ENCODE assay signal across 18 cellular contexts in genomic region chr1:91806777-91807700, GRCh38.
DNase-seq lines count a peak whose midpoint lies in the region; ATAC-seq, FAIRE-seq and TF ChIP-seq lines count a peak whose summit lies in the region.
"Had no signal": no experiment of that assay in that cellular context is flagged by ENCODE, and none has a peak within 500 bp of the region (broad histone marks: within the 10 kb centered on the region; RNA-seq: fewer than 3 reads in every experiment).

No MANE protein-coding gene starts in this region.

- TF ChIP-seq POLR2A in HepG2 (IDR thresholded peaks at IDR 0.05; ENCODE audit: insufficient read depth in 1 of 2, low read depth in 2 of 2, low read length in 2 of 2) (no peak), right lobe of liver (IDR thresholded peaks at IDR 0.05) (no peak), gastroesophageal sphincter (IDR thresholded peaks at IDR 0.05) (no peak), GM18505 (IDR thresholded peaks at IDR 0.05; ENCODE audit: borderline replicate concordance, extremely low read depth, insufficient read depth, insufficient read length) (no peak)

- peaks cover 3% of the 10 kb centered on the region for H4K20me1 ChIP-seq in HepG2 (ENCODE audit: insufficient read depth, low read length)

- peaks cover 1 to 25% of the 10 kb centered on the region in 2 experiments; a peak in 4 of 5 replicates for H3K36me3 ChIP-seq in HepG2 (replicated peaks in 1 of 2; ENCODE audit: control insufficient read depth in 1 of 2, insufficient read depth in 2 of 2, low read length in 2 of 2)
- H3K36me3 ChIP-seq in right lobe of liver: no peaks in the 10 kb centered on the region
- H3K36me3 ChIP-seq in gastroesophageal sphincter: no peaks in the 10 kb centered on the region

- H3K4me1 ChIP-seq in HepG2 (ENCODE audit: insufficient read depth, low read length) (peaks cover 56% of the 10 kb centered on the region), right lobe of liver (peaks cover 0 to 16% (median 0%) of the 10 kb centered on the region in 4 donors), gastroesophageal sphincter (peaks cover 31 to 98% (median 48%) of the 10 kb centered on the region in 3 donors)

- FAIRE-seq in HepG2 (lab: Jason Lieb, UNC): peak; percentile 49
- FAIRE-seq: HTR-8/SVneo had no signal

- no TSS peak for BruUV-seq in HepG2 (replicated peaks; lab: Mats Ljungman, UMichigan)

- no peak overlapping the region for H2AFZ ChIP-seq in HepG2 (ENCODE audit: low read length)

- DNase-seq in HepG2 (ENCODE audit: low spot score): peak; percentile 65
- DNase-seq in right lobe of liver: no peak
- DNase-seq in amniotic epithelial cell (ENCODE audit: low read depth): peak; percentile 89
- no peak for DNase-seq in activated T-cell treated with anti-CD3 and anti-CD28 coated beads, Interleukin-2, amount 50 U/mL, for 72 hours
- no peak for DNase-seq in stimulated activated CD8-positive, alpha-beta memory T cell treated with anti-CD3 and anti-CD28 coated beads, Interleukin-4, amount 100 ng/mL, for 48 hours
- no peak for DNase-seq in dedifferentiated amniotic fluid mesenchymal stem cell (ENCODE audit: extremely low spot score)
- DNase-seq: activated CD8-positive, alpha-beta T cell treated with anti-CD3 and anti-CD28 coated beads for 36 hours; AML-193; effector CD8-positive, alpha-beta T cell; hypothalamus; mesendoderm; NCI-H1417; retina; T-helper 2 cell had no signal

- no peak overlapping the region for H3K4me3 Mint-ChIP-seq in activated T-cell treated with anti-CD3 and anti-CD28 coated beads, Interleukin-2, amount 50 U/mL, for 72 hours
- H3K4me3 Mint-ChIP-seq: activated CD8-positive, alpha-beta T cell treated with anti-CD3 and anti-CD28 coated beads for 36 hours had no signal

- H3K27me3 ChIP-seq in HepG2 (ENCODE audit: control insufficient read depth in 1 of 2, insufficient read depth in 2 of 2, low read length in 2 of 2) (no peaks in the 10 kb centered on the region), right lobe of liver (no peaks in the 10 kb centered on the region), gastroesophageal sphincter (no peaks in the 10 kb centered on the region)

- no peaks in the 10 kb centered on the region for H3K9me3 ChIP-seq in HepG2 (ENCODE audit: low read length)
- no peaks in the 10 kb centered on the region for H3K9me3 ChIP-seq in right lobe of liver
- no peaks in the 10 kb centered on the region for H3K9me3 ChIP-seq in gastroesophageal sphincter

- TF ChIP-seq EP300 in HepG2 (IDR thresholded peaks at IDR 0.05; ENCODE audit: low read depth in 2 of 2, low read length in 2 of 2) (no peak), HepG2 (CRISPR knock-in tag; IDR thresholded peaks at IDR 0.05; ENCODE audit: borderline replicate concordance) (no peak), gastroesophageal sphincter (IDR thresholded peaks at IDR 0.05) (no peak)

- TF ChIP-seq CTCF in HepG2 (CRISPR knock-in tag; IDR thresholded peaks at IDR 0.05) (no peak), right lobe of liver (IDR thresholded peaks at IDR 0.05) (no peak), gastroesophageal sphincter (IDR thresholded peaks at IDR 0.05) (no peak)

- no peak overlapping the region for H3K27ac Mint-ChIP-seq in activated T-cell treated with anti-CD3 and anti-CD28 coated beads, Interleukin-2, amount 50 U/mL, for 72 hours
- H3K27ac Mint-ChIP-seq: activated CD8-positive, alpha-beta T cell treated with anti-CD3 and anti-CD28 coated beads for 36 hours; activated naive CD8-positive, alpha-beta T cell had no signal

- peaks cover 93% of the 10 kb centered on the region for H3K79me2 ChIP-seq in HepG2 (ENCODE audit: insufficient read depth, low read length)

- 93% methylated on average over 8 of the region's 8 CpGs for WGBS in HepG2 (ENCODE audit: low lambda C conversion rate)
- WGBS in right lobe of liver (ENCODE audit: insufficient coverage, low coverage, low lambda C conversion rate, missing lambda C conversion rate): 73% methylated on average over 7 of the region's 8 CpGs
- 49 to 76% methylated on average over 4 to 8 of the region's 8 CpGs for WGBS in gastroesophageal sphincter (ENCODE audit: low coverage in 1 of 2), 2 donors

- ATAC-seq in HepG2 (0 out of 3 replicates have a peak, but pooled peaks have one; percentile 37), right lobe of liver (no peak), gastroesophageal sphincter (no peak), GM18505 (IDR thresholded peaks at IDR 0.05; ENCODE audit: unreplicated experiment) (no peak)
- no peak for ATAC-seq in activated T-cell treated with anti-CD3 and anti-CD28 coated beads, Interleukin-2, amount 50 U/mL, for 72 hours (replicated peaks in 1 of 2)
- ATAC-seq: activated CD8-positive, alpha-beta T cell treated with anti-CD3 and anti-CD28 coated beads for 36 hours had no signal

- no peak overlapping the region for H3K27ac ChIP-seq in HepG2 (ENCODE audit: extremely low read length, insufficient read depth, low read length)
- no peak overlapping the region for H3K27ac ChIP-seq in right lobe of liver
- H3K27ac ChIP-seq in gastroesophageal sphincter: peak overlapping the region in 3 of 4 donors; percentile 3 to 74 (median 74)

- no peak overlapping the region for H3K4me3 ChIP-seq in HepG2 (replicated peaks in 1 of 3; ENCODE audit: insufficient read depth in 1 of 3, low read depth in 2 of 3, low read length in 3 of 3)
- no peak overlapping the region for H3K4me3 ChIP-seq in right lobe of liver
- no peak overlapping the region for H3K4me3 ChIP-seq in gastroesophageal sphincter

- H3K9me3 Mint-ChIP-seq in activated T-cell treated with anti-CD3 and anti-CD28 coated beads, Interleukin-2, amount 50 U/mL, for 72 hours: no peaks in the 10 kb centered on the region
- H3K9me3 Mint-ChIP-seq: activated CD8-positive, alpha-beta T cell treated with anti-CD3 and anti-CD28 coated beads for 36 hours had no signal

- H3K9ac ChIP-seq in HepG2 (ENCODE audit: insufficient read depth, low read depth, low read length): no peak overlapping the region

- in situ Hi-C loops in HepG2 (cut with HindIII; ENCODE audit: extremely low pct_ligation_motif_present, low pct_unique_long_range_greater_than_20kb): no loop called here

- CTCF ChIA-PET in HepG2 (lab: Yijun Ruan, JAX; ENCODE audit: low intra/inter-chr PET ratio, low total read pairs): no interaction called here

- POLR2A ChIA-PET in HepG2 (lab: Yijun Ruan, JAX): interaction anchor here (0.9 to 1.9 kb wide), 2 partner anchors 19 to 21 kb away, joined by 3 to 7 read pairs; no protein-coding TSS in a partner anchor

- peaks cover 83% of the 10 kb centered on the region for H3K4me1 Mint-ChIP-seq in activated T-cell treated with anti-CD3 and anti-CD28 coated beads, Interleukin-2, amount 50 U/mL, for 72 hours (ENCODE audit: low read depth)

- intact Hi-C loops in HepG2 (cut with micrococcal nuclease; ENCODE audit: unreplicated experiment): no loop called here
- intact Hi-C loops in right lobe of liver (cut with DNase I): no loop called here

- no peak overlapping the region for H3K4me2 ChIP-seq in HepG2 (ENCODE audit: low read depth, low read length)

- no peak for TF ChIP-seq RAD21 in HepG2 (CRISPR knock-in tag; IDR thresholded peaks at IDR 0.05)

- H3K27me3 Mint-ChIP-seq in activated T-cell treated with anti-CD3 and anti-CD28 coated beads, Interleukin-2, amount 50 U/mL, for 72 hours (ENCODE audit: low read depth): no peaks in the 10 kb centered on the region
- H3K27me3 Mint-ChIP-seq: activated naive CD8-positive, alpha-beta T cell had no signal

- peaks cover 2 to 3% of the 10 kb centered on the region in 2 donors for H3K36me3 Mint-ChIP-seq in activated T-cell treated with anti-CD3 and anti-CD28 coated beads, Interleukin-2, amount 50 U/mL, for 72 hours (ENCODE audit: insufficient read depth in 2 of 2)

TF ChIP-seq in HepG2, 621 proteins besides CTCF, POLR2A, EP300 and RAD21 (continues in another document):
- TF ChIP-seq BCL6 (CRISPR knock-in tag; IDR thresholded peaks at IDR 0.05): 0 out of 2 replicates have a peak, but pooled peaks have one; percentile 7
- TF ChIP-seq FOXA3 (CRISPR knock-in tag; IDR thresholded peaks at IDR 0.05): 0 out of 2 replicates have a peak, but pooled peaks have one; percentile 5
- peak; percentile 82 for TF ChIP-seq PRDM10 (CRISPR knock-in tag; IDR thresholded peaks at IDR 0.05; ENCODE audit: low read depth)
- TF ChIP-seq ZNF12 (CRISPR knock-in tag; IDR thresholded peaks at IDR 0.05): peak; percentile 19; the same call in 1 of the 2 replicates
- peak; percentile 76; the same call in 1 of the 2 replicates for TF ChIP-seq SIX4 (CRISPR knock-in tag; IDR thresholded peaks at IDR 0.05)
- no peak for TF ChIP-seq ZNF547 (CRISPR knock-in tag; IDR thresholded peaks at IDR 0.05)

Comparison
In these comparisons a context has a peak if more than half of its experiments do, and no peak if none do; other contexts are left out.
1. DNase-seq: peak in HepG2 (single experiment) and amniotic epithelial cell (single experiment); none in right lobe of liver (0 of 3), activated T-cell treated with anti-CD3 and anti-CD28 coated beads, Interleukin-2, amount 50 U/mL, for 72 hours (0 of 2), stimulated activated CD8-positive, alpha-beta memory T cell treated with anti-CD3 and anti-CD28 coated beads, Interleukin-4, amount 100 ng/mL, for 48 hours (single experiment) and dedifferentiated amniotic fluid mesenchymal stem cell (single experiment).
2. H3K27ac ChIP-seq: peak in gastroesophageal sphincter (3 of 4); none in HepG2 (single experiment) and right lobe of liver (0 of 3).